ENCODE assay signal across 8 cellular contexts in the genomic region with DNA sequence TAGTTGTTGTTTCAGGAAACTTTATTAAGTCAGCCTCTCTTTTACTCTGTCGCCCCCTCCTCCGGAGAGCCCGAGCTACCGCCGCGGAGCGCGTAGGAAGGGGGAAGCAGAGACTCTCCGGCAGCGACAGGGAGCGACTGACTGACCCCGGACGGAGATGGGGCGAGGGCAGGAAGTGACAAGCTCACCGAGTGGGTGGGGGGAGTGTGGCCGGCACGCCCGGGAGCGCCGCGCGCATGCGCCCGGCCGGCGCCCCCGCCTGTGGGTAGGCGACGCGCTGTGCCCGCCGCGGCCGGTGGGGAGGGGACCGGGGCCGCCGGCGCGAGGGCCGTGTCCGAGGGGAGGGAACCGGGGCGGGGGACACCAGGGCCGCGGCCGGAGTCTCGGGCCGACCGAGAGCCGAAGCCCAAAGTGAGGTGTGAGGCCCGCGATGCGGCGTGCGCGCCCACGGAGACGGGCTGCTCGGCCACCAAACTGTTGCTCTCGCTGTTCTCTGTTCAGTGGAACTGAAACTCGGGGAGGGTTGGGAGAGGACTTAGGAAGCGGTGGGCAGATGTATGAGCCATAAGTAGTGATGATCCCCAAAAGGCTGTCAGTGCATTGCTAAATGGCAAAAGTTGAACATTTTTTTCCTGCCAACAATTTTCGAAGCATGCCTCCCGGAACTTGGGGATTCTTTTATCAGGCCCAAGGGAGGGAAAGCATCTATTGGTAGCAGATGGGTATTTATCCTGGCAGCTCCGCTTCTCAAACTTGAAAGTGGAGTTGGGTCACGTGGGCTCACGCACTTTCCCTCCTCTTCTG.
A peak's percentile ranks its signal among the peaks of the same experiment; 100 is the strongest.
DNase-seq lines count a peak whose midpoint lies in the region; ATAC-seq and TF ChIP-seq lines count a peak whose summit lies in the region.

A gene with protein sequence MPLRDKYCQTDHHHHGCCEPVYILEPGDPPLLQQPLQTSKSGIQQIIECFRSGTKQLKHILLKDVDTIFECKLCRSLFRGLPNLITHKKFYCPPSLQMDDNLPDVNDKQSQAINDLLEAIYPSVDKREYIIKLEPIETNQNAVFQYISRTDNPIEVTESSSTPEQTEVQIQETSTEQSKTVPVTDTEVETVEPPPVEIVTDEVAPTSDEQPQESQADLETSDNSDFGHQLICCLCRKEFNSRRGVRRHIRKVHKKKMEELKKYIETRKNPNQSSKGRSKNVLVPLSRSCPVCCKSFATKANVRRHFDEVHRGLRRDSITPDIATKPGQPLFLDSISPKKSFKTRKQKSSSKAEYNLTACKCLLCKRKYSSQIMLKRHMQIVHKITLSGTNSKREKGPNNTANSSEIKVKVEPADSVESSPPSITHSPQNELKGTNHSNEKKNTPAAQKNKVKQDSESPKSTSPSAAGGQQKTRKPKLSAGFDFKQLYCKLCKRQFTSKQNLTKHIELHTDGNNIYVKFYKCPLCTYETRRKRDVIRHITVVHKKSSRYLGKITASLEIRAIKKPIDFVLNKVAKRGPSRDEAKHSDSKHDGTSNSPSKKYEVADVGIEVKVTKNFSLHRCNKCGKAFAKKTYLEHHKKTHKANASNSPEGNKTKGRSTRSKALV (minus strand): TSS at position 143 of the 804 bp plus-strand sequence. CDS start 1,151 bp downstream, outside the sequence.

- no peak for TF ChIP-seq CTCF in choroid plexus epithelial cell (conservative IDR thresholded peaks at IDR 0.05; ENCODE audit: low read depth, low read length)

- peak within 1 kb of the TSS; percentile 67 for H3K4me3 ChIP-seq in choroid plexus epithelial cell (ENCODE audit: low read depth, low read length)

- ATAC-seq in HG03378 (IDR thresholded peaks at IDR 0.05; ENCODE audit: unreplicated experiment), result peak; percentile 70

- TF ChIP-seq POLR2A in GM19099 (IDR thresholded peaks at IDR 0.05; ENCODE audit: extremely low read depth, insufficient read length, low read depth), result peak; percentile 96

- DNase-seq in AML-193 (lab: John Stamatoyannopoulos, UW) (peak; percentile 77 to 79), NCI-H524 treated with DMSO at 0.1 percent for 48 hours (lab: John Stamatoyannopoulos, UW) (peak; percentile 44), choroid plexus epithelial cell (ENCODE audit: low read depth) (peak; percentile 76), kidney tubule cell (ENCODE audit: low spot score) (peak; percentile 91)
- DNase-seq in activated CD4-positive, alpha-beta T cell treated with anti-CD3 and anti-CD28 coated beads for 4 hours, result peak; percentile 90 to 92
- peak; percentile 70 to 85 (median 78) for DNase-seq in stimulated activated CD4-positive, alpha-beta T cell treated with anti-CD3 and anti-CD28 coated beads, Interleukin-1b, Interleukin-23, amount 100 ng/mL, for 24 hours (ENCODE audit: low read depth in 4 of 4, low spot score in 1 of 4)

Comparison
In these comparisons a context has a peak if more than half of its experiments do, and no peak if none do; other contexts are left out.
1. Peak in every context shown above with its lines: DNase-seq, ATAC-seq and H3K4me3 ChIP-seq.